28 cellular contexts compared by ENCODE assay signal in the genomic region with DNA sequence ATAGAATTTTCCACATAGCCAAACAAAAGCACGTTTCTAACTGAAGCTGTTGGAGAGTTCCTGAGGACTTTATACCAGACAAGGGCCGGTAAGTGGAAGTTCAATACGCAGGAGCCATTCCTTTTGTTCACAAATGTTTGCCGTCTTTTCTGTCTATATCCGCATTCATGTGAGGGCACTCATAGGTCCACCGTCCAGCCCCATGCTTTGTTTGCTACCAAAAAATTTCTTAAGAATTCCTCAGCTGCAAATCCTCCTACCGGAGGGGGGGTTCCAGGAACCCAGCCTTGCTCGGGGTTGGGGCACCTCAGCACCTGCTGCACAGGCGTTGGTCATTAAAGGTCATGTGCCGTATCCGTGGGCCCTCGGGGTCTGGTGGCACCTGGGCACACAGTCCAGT.
A peak's percentile ranks its signal among the peaks of the same experiment; 100 is the strongest.
DNase-seq lines count a peak whose midpoint lies in the region; ATAC-seq and TF ChIP-seq lines count a peak whose summit lies in the region.
"Had no signal": no experiment of that assay in that cellular context is flagged by ENCODE, and none has a peak within 500 bp of the region (broad histone marks: within the 10 kb centered on the region; RNA-seq: fewer than 3 reads in every experiment).

No MANE protein-coding gene starts in this region.

- H3K9me3 ChIP-seq in lower lobe of right lung, result no peaks in the 10 kb centered on the region
- no peaks in the 10 kb centered on the region for H3K9me3 ChIP-seq in transverse colon
- H3K9me3 ChIP-seq: adrenal gland, breast epithelium had no signal

- H3K27ac Mint-ChIP-seq in activated CD8-positive, alpha-beta T cell treated with anti-CD3 and anti-CD28 coated beads, Interleukin-2, amount 10 ng/mL, durations not matched to agents 7 days and 5 days, result peak overlapping the region; percentile 44
- H3K27ac Mint-ChIP-seq in activated CD8-positive, alpha-beta T cell treated with anti-CD3 and anti-CD28 coated beads for 36 hours, result no peak overlapping the region
- H3K27ac Mint-ChIP-seq in activated CD4-positive, alpha-beta memory T cell treated with anti-CD3 and anti-CD28 coated beads for 36 hours, result no peak overlapping the region
- H3K27ac Mint-ChIP-seq: memory B cell had no signal

- no peaks in the 10 kb centered on the region for H3K27me3 Mint-ChIP-seq in activated CD8-positive, alpha-beta T cell treated with anti-CD3 and anti-CD28 coated beads, Interleukin-2, amount 10 ng/mL, durations not matched to agents 7 days and 5 days (ENCODE audit: low read depth)
- H3K27me3 Mint-ChIP-seq in activated CD8-positive, alpha-beta T cell treated with anti-CD3 and anti-CD28 coated beads for 36 hours, result no peaks in the 10 kb centered on the region
- no peaks in the 10 kb centered on the region for H3K27me3 Mint-ChIP-seq in activated CD4-positive, alpha-beta memory T cell treated with anti-CD3 and anti-CD28 coated beads for 36 hours
- H3K27me3 Mint-ChIP-seq: memory B cell, naive B cell, type B pancreatic cell had no signal

- H3K27me3 ChIP-seq in lower lobe of right lung (ENCODE audit: low read depth), result no peaks in the 10 kb centered on the region
- H3K27me3 ChIP-seq in transverse colon, result no peaks in the 10 kb centered on the region
- H3K27me3 ChIP-seq: adrenal gland, breast epithelium, right atrium auricular region had no signal

- no peak for TF ChIP-seq POLR2A in transverse colon (IDR thresholded peaks at IDR 0.05)

- in situ Hi-C loops in transverse colon (cut with MboI; ENCODE audit: low pct_ligation_motif_present in 1 of 4, low pct_unique_long_range_greater_than_20kb in 1 of 4, low sequenced_read_pairs in 3 of 4), result no loop called here

- DNase-seq in activated CD8-positive, alpha-beta T cell treated with anti-CD3 and anti-CD28 coated beads, Interleukin-2, amount 10 ng/mL, durations not matched to agents 7 days and 5 days, result no peak
- no peak for DNase-seq in activated CD8-positive, alpha-beta T cell treated with anti-CD3 and anti-CD28 coated beads for 36 hours
- DNase-seq in NCI-H2029 treated with DMSO at 0.1 percent for 48 hours (lab: John Stamatoyannopoulos, UW) (peak; percentile 65), lower lobe of right lung (no peak), transverse colon (no peak), AG08396 (ENCODE audit: low spot score) (no peak), iPS-NIHi11 (ENCODE audit: low spot score) (no peak)
- DNase-seq in activated CD4-positive, alpha-beta memory T cell treated with anti-CD3 and anti-CD28 coated beads for 36 hours, result no peak
- DNase-seq: ACHN; activated CD4-positive, alpha-beta T cell treated with anti-CD3 and anti-CD28 coated beads, Interleukin-2, amount 50 U/mL, for 48 hours; activated gamma-delta T cell treated with Interleukin-2 at 50 U/mL for 16 hours; activated T-cell treated with anti-CD3 and anti-CD28 coated beads for 4 hours; adrenal gland; DMS79; Karpas-422; kidney glomerular epithelial cell; MV-4-11; naive B cell; NCI-H187; NCI-H524; RPMI8226 had no signal

- POLR2A ChIA-PET in activated CD8-positive, alpha-beta T cell treated with anti-CD3 and anti-CD28 coated beads, Interleukin-2, amount 10 ng/mL, durations not matched to agents 7 days and 5 days (lab: Charles Lee), result interaction anchor here (0.6 to 1.0 kb wide), 2 partner anchors 12 to 77 kb away, joined by 3 read pairs; no protein-coding TSS in a partner anchor
- POLR2A ChIA-PET in activated CD8-positive, alpha-beta T cell treated with anti-CD3 and anti-CD28 coated beads for 36 hours (lab: Charles Lee), result interaction anchor here (0.7 to 1.2 kb wide), 3 partner anchors 12 to 23 kb away, joined by 3 to 4 read pairs (median 4); no protein-coding TSS in a partner anchor
- POLR2A ChIA-PET in activated CD4-positive, alpha-beta memory T cell treated with anti-CD3 and anti-CD28 coated beads for 36 hours (lab: Charles Lee), result interaction anchor here (1.1 kb wide), 1 partner anchor 8 kb away, joined by 5 read pairs; no protein-coding TSS in a partner anchor

- no peak overlapping the region for H3K4me3 Mint-ChIP-seq in activated CD8-positive, alpha-beta T cell treated with anti-CD3 and anti-CD28 coated beads, Interleukin-2, amount 10 ng/mL, durations not matched to agents 7 days and 5 days
- H3K4me3 Mint-ChIP-seq in activated CD8-positive, alpha-beta T cell treated with anti-CD3 and anti-CD28 coated beads for 36 hours, result no peak overlapping the region
- no peak overlapping the region for H3K4me3 Mint-ChIP-seq in activated CD4-positive, alpha-beta memory T cell treated with anti-CD3 and anti-CD28 coated beads for 36 hours
- H3K4me3 Mint-ChIP-seq: CD14-positive monocyte, memory B cell, type B pancreatic cell, WTC11 had no signal

- H3K36me3 ChIP-seq in lower lobe of right lung, result peaks cover 16% of the 10 kb centered on the region
- H3K36me3 ChIP-seq in transverse colon, result no peaks in the 10 kb centered on the region
- H3K36me3 ChIP-seq: adrenal gland, breast epithelium, right atrium auricular region had no signal

- H3K4me1 ChIP-seq in lower lobe of right lung (peaks cover 66% of the 10 kb centered on the region), transverse colon (peaks cover 22 to 38% (median 32%) of the 10 kb centered on the region in 4 donors)

- CTCF ChIA-PET in activated CD8-positive, alpha-beta T cell treated with anti-CD3 and anti-CD28 coated beads, Interleukin-2, amount 10 ng/mL, durations not matched to agents 7 days and 5 days (lab: Charles Lee), result interaction anchor here (0.6 to 1.9 kb wide), 5 partner anchors 12 to 52 kb away, joined by 3 to 7 read pairs (median 3); no protein-coding TSS in a partner anchor
- CTCF ChIA-PET in activated CD8-positive, alpha-beta T cell treated with anti-CD3 and anti-CD28 coated beads for 36 hours (lab: Charles Lee), result interaction anchor here (1.0 to 1.6 kb wide), 3 partner anchors 12 to 18 kb away, joined by 4 to 8 read pairs (median 4); no protein-coding TSS in a partner anchor
- CTCF ChIA-PET in activated CD4-positive, alpha-beta memory T cell treated with anti-CD3 and anti-CD28 coated beads for 36 hours (lab: Charles Lee), result interaction anchor here (5.7 to 8.0 kb wide), 2 partner anchors 12 to 17 kb away, joined by 42 read pairs; no protein-coding TSS in a partner anchor

- TF ChIP-seq EP300 in transverse colon (IDR thresholded peaks at IDR 0.05; ENCODE audit: low read depth), result no peak

- peak overlapping the region; percentile 41 for H3K27ac ChIP-seq in lower lobe of right lung
- peak overlapping the region; percentile 25 to 95 (median 94) for H3K27ac ChIP-seq in transverse colon
- H3K27ac ChIP-seq: adrenal gland, breast epithelium, coronary artery, right atrium auricular region had no signal

- intact Hi-C loops in activated CD8-positive, alpha-beta T cell treated with anti-CD3 and anti-CD28 coated beads for 36 hours (cut with micrococcal nuclease), result no loop called here
- intact Hi-C loops in lower lobe of right lung (cut with DNase I) (no loop called here), transverse colon (cut with DNase I; ENCODE audit: low total_unique reads) (no loop called here)
- intact Hi-C loops in activated CD4-positive, alpha-beta memory T cell treated with anti-CD3 and anti-CD28 coated beads for 36 hours (cut with micrococcal nuclease), result no loop called here

- H3K4me3 ChIP-seq in lower lobe of right lung (no peak overlapping the region), transverse colon (no peak overlapping the region)
- H3K4me3 ChIP-seq: adrenal gland, breast epithelium, coronary artery, right atrium auricular region had no signal

- H3K9me3 Mint-ChIP-seq in activated CD8-positive, alpha-beta T cell treated with anti-CD3 and anti-CD28 coated beads, Interleukin-2, amount 10 ng/mL, durations not matched to agents 7 days and 5 days (ENCODE audit: insufficient read depth), result no peaks in the 10 kb centered on the region
- no peaks in the 10 kb centered on the region for H3K9me3 Mint-ChIP-seq in activated CD8-positive, alpha-beta T cell treated with anti-CD3 and anti-CD28 coated beads for 36 hours
- no peaks in the 10 kb centered on the region for H3K9me3 Mint-ChIP-seq in activated CD4-positive, alpha-beta memory T cell treated with anti-CD3 and anti-CD28 coated beads for 36 hours
- H3K9me3 Mint-ChIP-seq: memory B cell, type B pancreatic cell, WTC11 had no signal

- peaks cover 53% of the 10 kb centered on the region for H3K36me3 Mint-ChIP-seq in activated CD8-positive, alpha-beta T cell treated with anti-CD3 and anti-CD28 coated beads, Interleukin-2, amount 10 ng/mL, durations not matched to agents 7 days and 5 days (ENCODE audit: low read depth)
- peaks cover 11% of the 10 kb centered on the region for H3K36me3 Mint-ChIP-seq in activated CD8-positive, alpha-beta T cell treated with anti-CD3 and anti-CD28 coated beads for 36 hours (ENCODE audit: low read depth)
- no peaks in the 10 kb centered on the region for H3K36me3 Mint-ChIP-seq in activated CD4-positive, alpha-beta memory T cell treated with anti-CD3 and anti-CD28 coated beads for 36 hours
- H3K36me3 Mint-ChIP-seq: memory B cell, naive B cell, WTC11 had no signal

- no peak for ATAC-seq in activated CD8-positive, alpha-beta T cell treated with anti-CD3 and anti-CD28 coated beads, Interleukin-2, amount 10 ng/mL, durations not matched to agents 7 days and 5 days
- ATAC-seq in activated CD8-positive, alpha-beta T cell treated with anti-CD3 and anti-CD28 coated beads for 36 hours, result no peak
- peak; percentile 69 to 81 for ATAC-seq in lower lobe of right lung
- ATAC-seq: WTC11 had no signal

- WGBS in transverse colon (ENCODE audit: low coverage in 1 of 2), 2 donors, result 74% methylated on average over 12 of the region's 12 CpGs; no CpG with 5 or more reads in 1 of the 2 donors

- H3K4me1 Mint-ChIP-seq in activated CD8-positive, alpha-beta T cell treated with anti-CD3 and anti-CD28 coated beads, Interleukin-2, amount 10 ng/mL, durations not matched to agents 7 days and 5 days (ENCODE audit: low read depth), result peaks cover 79% of the 10 kb centered on the region
- peaks cover 53% of the 10 kb centered on the region for H3K4me1 Mint-ChIP-seq in activated CD8-positive, alpha-beta T cell treated with anti-CD3 and anti-CD28 coated beads for 36 hours (ENCODE audit: low read depth)
- H3K4me1 Mint-ChIP-seq in activated CD4-positive, alpha-beta memory T cell treated with anti-CD3 and anti-CD28 coated beads for 36 hours (ENCODE audit: low read depth), result peaks cover 48% of the 10 kb centered on the region

- no peak for TF ChIP-seq CTCF in activated CD8-positive, alpha-beta T cell treated with anti-CD3 and anti-CD28 coated beads for 36 hours (IDR thresholded peaks at IDR 0.05)
- TF ChIP-seq CTCF in lower lobe of right lung (IDR thresholded peaks at IDR 0.05), result no peak
- no peak for TF ChIP-seq CTCF in transverse colon (IDR thresholded peaks at IDR 0.05)

Comparison
In these comparisons a context has a peak if more than half of its experiments do, and no peak if none do; other contexts are left out.
1. ATAC-seq: peak in lower lobe of right lung (2 of 2); none in activated CD8-positive, alpha-beta T cell treated with anti-CD3 and anti-CD28 coated beads, Interleukin-2, amount 10 ng/mL, durations not matched to agents 7 days and 5 days (single experiment) and activated CD8-positive, alpha-beta T cell treated with anti-CD3 and anti-CD28 coated beads for 36 hours (single experiment).